In the genomic region with DNA sequence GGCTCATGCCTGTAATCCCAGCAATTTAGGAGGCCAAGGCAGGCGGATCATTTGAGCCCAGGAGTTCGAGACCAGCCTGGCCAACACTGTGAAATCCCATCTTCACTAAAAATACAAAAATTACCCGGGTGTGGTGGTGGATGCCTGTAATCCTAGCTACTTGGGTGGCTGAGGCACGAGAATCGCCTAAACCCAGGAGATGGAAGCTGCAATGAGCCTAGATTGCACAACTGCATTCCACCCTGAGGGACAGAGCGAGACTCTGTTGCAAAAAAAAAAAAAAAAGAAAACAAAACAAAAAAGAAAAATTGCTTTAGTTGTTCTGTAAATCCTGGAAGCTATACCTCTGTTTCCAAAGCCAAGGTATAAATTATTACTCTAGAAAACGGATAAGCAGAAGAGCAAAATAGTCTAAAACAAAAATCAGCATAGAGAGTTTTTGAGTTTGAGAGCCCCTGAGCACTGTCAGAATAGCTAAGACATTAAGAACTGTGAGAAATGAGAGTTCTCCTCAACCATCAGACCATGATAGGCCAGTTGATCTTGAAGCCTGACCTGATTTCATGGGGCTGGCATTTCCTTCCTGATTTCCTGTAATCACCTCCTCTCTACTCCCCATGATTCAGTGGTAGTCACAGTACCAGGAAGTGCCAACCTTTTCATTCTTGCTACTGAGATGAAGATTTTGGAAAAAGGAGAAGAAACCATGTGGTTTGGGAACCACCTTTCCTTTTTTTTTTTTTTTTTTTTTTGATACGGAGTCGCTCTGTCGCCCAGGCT, we compare ENCODE assay signal across 1 cellular context.
TF ChIP-seq lines count a peak whose summit lies in the region.

No MANE protein-coding gene starts in this region.

TF ChIP-seq in HepG2, 621 proteins besides CTCF, POLR2A, EP300 and RAD21 (continued from another document):
- TF ChIP-seq, protein P1, sequence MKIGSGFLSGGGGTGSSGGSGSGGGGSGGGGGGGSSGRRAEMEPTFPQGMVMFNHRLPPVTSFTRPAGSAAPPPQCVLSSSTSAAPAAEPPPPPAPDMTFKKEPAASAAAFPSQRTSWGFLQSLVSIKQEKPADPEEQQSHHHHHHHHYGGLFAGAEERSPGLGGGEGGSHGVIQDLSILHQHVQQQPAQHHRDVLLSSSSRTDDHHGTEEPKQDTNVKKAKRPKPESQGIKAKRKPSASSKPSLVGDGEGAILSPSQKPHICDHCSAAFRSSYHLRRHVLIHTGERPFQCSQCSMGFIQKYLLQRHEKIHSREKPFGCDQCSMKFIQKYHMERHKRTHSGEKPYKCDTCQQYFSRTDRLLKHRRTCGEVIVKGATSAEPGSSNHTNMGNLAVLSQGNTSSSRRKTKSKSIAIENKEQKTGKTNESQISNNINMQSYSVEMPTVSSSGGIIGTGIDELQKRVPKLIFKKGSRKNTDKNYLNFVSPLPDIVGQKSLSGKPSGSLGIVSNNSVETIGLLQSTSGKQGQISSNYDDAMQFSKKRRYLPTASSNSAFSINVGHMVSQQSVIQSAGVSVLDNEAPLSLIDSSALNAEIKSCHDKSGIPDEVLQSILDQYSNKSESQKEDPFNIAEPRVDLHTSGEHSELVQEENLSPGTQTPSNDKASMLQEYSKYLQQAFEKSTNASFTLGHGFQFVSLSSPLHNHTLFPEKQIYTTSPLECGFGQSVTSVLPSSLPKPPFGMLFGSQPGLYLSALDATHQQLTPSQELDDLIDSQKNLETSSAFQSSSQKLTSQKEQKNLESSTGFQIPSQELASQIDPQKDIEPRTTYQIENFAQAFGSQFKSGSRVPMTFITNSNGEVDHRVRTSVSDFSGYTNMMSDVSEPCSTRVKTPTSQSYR (CRISPR knock-in tag; IDR thresholded peaks at IDR 0.05; ENCODE audit: borderline replicate concordance), result no peak
- TF ChIP-seq ZNF572 (CRISPR knock-in tag; IDR thresholded peaks at IDR 0.05) (no peak), YY1 (IDR thresholded peaks at IDR 0.05; ENCODE audit: insufficient read depth, insufficient replicate concordance, low read depth, low read length) (no peak), TEAD3 (CRISPR knock-in tag; optimal IDR thresholded peaks at IDR 0.05; ENCODE audit: borderline replicate concordance) (peak; percentile 66), ZNF460 (CRISPR knock-in tag; IDR thresholded peaks at IDR 0.05; ENCODE audit: borderline replicate concordance) (peak; percentile 68; the same call in 1 of the 2 replicates), HNF4G (IDR thresholded peaks at IDR 0.05; ENCODE audit: borderline replicate concordance, low read depth, low read length) (no peak), HNF4G (CRISPR knock-in tag; IDR thresholded peaks at IDR 0.05; ENCODE audit: borderline replicate concordance, low read depth) (no peak)
- TF ChIP-seq, protein P2, sequence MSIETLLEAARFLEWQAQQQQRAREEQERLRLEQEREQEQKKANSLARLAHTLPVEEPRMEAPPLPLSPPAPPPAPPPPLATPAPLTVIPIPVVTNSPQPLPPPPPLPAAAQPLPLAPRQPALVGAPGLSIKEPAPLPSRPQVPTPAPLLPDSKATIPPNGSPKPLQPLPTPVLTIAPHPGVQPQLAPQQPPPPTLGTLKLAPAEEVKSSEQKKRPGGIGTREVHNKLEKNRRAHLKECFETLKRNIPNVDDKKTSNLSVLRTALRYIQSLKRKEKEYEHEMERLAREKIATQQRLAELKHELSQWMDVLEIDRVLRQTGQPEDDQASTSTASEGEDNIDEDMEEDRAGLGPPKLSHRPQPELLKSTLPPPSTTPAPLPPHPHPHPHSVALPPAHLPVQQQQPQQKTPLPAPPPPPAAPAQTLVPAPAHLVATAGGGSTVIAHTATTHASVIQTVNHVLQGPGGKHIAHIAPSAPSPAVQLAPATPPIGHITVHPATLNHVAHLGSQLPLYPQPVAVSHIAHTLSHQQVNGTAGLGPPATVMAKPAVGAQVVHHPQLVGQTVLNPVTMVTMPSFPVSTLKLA (IDR thresholded peaks at IDR 0.05), result no peak
- TF ChIP-seq, protein P3, sequence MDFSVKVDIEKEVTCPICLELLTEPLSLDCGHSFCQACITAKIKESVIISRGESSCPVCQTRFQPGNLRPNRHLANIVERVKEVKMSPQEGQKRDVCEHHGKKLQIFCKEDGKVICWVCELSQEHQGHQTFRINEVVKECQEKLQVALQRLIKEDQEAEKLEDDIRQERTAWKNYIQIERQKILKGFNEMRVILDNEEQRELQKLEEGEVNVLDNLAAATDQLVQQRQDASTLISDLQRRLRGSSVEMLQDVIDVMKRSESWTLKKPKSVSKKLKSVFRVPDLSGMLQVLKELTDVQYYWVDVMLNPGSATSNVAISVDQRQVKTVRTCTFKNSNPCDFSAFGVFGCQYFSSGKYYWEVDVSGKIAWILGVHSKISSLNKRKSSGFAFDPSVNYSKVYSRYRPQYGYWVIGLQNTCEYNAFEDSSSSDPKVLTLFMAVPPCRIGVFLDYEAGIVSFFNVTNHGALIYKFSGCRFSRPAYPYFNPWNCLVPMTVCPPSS (IDR thresholded peaks at IDR 0.05), result no peak
- TF ChIP-seq, protein P4, sequence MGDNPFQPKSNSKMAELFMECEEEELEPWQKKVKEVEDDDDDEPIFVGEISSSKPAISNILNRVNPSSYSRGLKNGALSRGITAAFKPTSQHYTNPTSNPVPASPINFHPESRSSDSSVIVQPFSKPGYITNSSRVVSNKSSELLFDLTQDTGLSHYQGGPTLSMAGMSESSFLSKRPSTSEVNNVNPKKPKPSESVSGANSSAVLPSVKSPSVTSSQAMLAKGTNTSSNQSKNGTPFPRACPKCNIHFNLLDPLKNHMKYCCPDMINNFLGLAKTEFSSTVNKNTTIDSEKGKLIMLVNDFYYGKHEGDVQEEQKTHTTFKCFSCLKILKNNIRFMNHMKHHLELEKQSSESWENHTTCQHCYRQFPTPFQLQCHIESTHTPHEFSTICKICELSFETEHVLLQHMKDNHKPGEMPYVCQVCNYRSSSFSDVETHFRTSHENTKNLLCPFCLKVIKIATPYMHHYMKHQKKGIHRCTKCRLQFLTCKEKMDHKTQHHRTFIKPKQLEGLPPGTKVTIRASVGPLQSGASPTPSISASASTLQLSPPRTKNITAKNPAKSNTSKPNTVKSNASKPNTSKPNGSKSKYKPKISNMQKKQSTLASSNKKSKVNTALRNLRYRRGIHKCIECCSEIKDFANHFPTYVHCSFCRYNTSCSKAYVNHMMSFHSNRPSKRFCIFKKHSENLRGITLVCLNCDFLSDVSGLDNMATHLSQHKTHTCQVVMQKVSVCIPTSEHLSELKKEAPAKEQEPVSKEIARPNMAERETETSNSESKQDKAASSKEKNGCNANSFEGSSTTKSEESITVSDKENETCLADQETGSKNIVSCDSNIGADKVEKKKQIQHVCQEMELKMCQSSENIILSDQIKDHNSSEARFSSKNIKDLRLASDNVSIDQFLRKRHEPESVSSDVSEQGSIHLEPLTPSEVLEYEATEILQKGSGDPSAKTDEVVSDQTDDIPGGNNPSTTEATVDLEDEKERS (CRISPR knock-in tag; IDR thresholded peaks at IDR 0.05), result 0 out of 2 replicates have a peak, but pooled peaks have one; percentile 48
- TF ChIP-seq, protein P5, sequence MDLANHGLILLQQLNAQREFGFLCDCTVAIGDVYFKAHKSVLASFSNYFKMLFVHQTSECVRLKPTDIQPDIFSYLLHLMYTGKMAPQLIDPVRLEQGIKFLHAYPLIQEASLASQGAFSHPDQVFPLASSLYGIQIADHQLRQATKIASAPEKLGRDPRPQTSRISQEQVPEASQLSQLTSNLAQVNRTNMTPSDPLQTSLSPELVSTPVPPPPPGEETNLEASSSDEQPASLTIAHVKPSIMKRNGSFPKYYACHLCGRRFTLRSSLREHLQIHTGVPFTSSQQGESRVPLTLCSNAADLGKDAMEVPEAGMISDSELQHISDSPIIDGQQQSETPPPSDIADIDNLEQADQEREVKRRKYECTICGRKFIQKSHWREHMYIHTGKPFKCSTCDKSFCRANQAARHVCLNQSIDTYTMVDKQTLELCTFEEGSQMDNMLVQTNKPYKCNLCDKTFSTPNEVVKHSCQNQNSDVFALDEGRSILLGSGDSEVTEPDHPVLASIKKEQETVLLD (CRISPR knock-in tag; IDR thresholded peaks at IDR 0.05; ENCODE audit: low read depth), result no peak
- TF ChIP-seq, protein P6, sequence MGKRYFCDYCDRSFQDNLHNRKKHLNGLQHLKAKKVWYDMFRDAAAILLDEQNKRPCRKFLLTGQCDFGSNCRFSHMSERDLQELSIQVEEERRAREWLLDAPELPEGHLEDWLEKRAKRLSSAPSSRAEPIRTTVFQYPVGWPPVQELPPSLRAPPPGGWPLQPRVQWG (CRISPR knock-in tag; IDR thresholded peaks at IDR 0.05; ENCODE audit: borderline replicate concordance, low read depth), result no peak
